In genomic region chr6:36547646-36548400, GRCh38 we compare ENCODE assay signal across 8 cellular contexts. TPM values are rescaled to one million over a fixed set of nuclear protein-coding genes. Genes with fewer than 3 reads are reported as not detected.
DNase-seq lines count a peak whose midpoint lies in the region; ATAC-seq, FAIRE-seq and TF ChIP-seq lines count a peak whose summit lies in the region.

No MANE protein-coding gene starts in this region.

- H3K36me3 ChIP-seq in keratinocyte (ENCODE audit: control insufficient read depth in 2 of 2, extremely low read depth in 1 of 2, insufficient read depth in 2 of 2, low read length in 2 of 2), result no peaks in the 10 kb centered on the region

- no peaks in the 10 kb centered on the region for H3K27me3 ChIP-seq in keratinocyte (ENCODE audit: control insufficient read depth, extremely low read depth, insufficient read depth, low read length)

- no peak for ATAC-seq in activated T-cell treated with anti-CD3 and anti-CD28 coated beads, Interleukin-2, amount 50 U/mL, for 4 hours

- peak overlapping the region; percentile 44 for H2AFZ ChIP-seq in keratinocyte (ENCODE audit: control insufficient read depth, low read length)

- peaks cover 9% of the 10 kb centered on the region for H3K36me3 Mint-ChIP-seq in activated CD4-positive, alpha-beta T cell treated with anti-CD3 and anti-CD28 coated beads, Interleukin-2, amount 10 ng/mL, durations not matched to agents 24 days and 14 days (ENCODE audit: low read depth)
- H3K36me3 Mint-ChIP-seq in activated T-cell treated with anti-CD3 and anti-CD28 coated beads, Interleukin-2, amount 50 U/mL, for 4 hours (ENCODE audit: insufficient read depth), result peaks cover 5% of the 10 kb centered on the region

- in situ Hi-C loops in KBM-7 (cut with MboI; ENCODE audit: low pct_unique_long_range_greater_than_20kb, low sequenced_read_pairs), result no loop called here

- no peaks in the 10 kb centered on the region for H4K20me1 ChIP-seq in keratinocyte (ENCODE audit: control insufficient read depth, extremely low read depth, insufficient read depth, low read length)

- peak; percentile 68 for DNase-seq in activated CD4-positive, alpha-beta T cell treated with anti-CD3 and anti-CD28 coated beads, Interleukin-2, amount 10 ng/mL, durations not matched to agents 24 days and 14 days
- DNase-seq in activated CD4-positive, alpha-beta T cell treated with anti-CD3 and anti-CD28 coated beads, Interleukin-2, amount 50 U/mL, for 4 hours, result no peak
- no peak for DNase-seq in activated T-cell treated with anti-CD3 and anti-CD28 coated beads, Interleukin-2, amount 50 U/mL, for 4 hours
- DNase-seq in keratinocyte (ENCODE audit: low read depth, low spot score) (no peak), substantia nigra (lab: John Stamatoyannopoulos, UW) (peak in 2 of 49 donors; percentile 1 to 6), KBM-7 (no peak), NCI-H1417 (lab: John Stamatoyannopoulos, UW) (no peak), glomerular visceral epithelial cell (ENCODE audit: extremely low spot score) (no peak)

- H3K4me1 Mint-ChIP-seq in activated CD4-positive, alpha-beta T cell treated with anti-CD3 and anti-CD28 coated beads, Interleukin-2, amount 10 ng/mL, durations not matched to agents 24 days and 14 days, result peaks cover 37% of the 10 kb centered on the region
- peaks cover 47% of the 10 kb centered on the region for H3K4me1 Mint-ChIP-seq in activated T-cell treated with anti-CD3 and anti-CD28 coated beads, Interleukin-2, amount 50 U/mL, for 4 hours (ENCODE audit: low read depth)

- no peak for FAIRE-seq in keratinocyte (lab: Jason Lieb, UNC)

- no peaks in the 10 kb centered on the region for H3K9me3 ChIP-seq in keratinocyte (ENCODE audit: control insufficient read depth, low read depth, low read length)

- H3K9ac ChIP-seq in keratinocyte (ENCODE audit: control insufficient read depth, extremely low read depth, insufficient read depth, low read length), result peak overlapping the region; percentile 92

- peak overlapping the region in 1 of 3 experiments; percentile 31 for H3K4me3 ChIP-seq in keratinocyte (ENCODE audit: control insufficient read depth in 2 of 3, extremely low read depth in 1 of 3, insufficient read depth in 2 of 3, low read depth in 1 of 3, low read length in 3 of 3)

- TF ChIP-seq CTCF in keratinocyte (optimal IDR thresholded peaks at IDR 0.05 in 1 of 3, IDR thresholded peaks at IDR 0.05 in 1 of 3, conservative IDR thresholded peaks at IDR 0.05 in 1 of 3; ENCODE audit: extremely low read depth in 1 of 3, insufficient read depth in 2 of 3, low read length in 3 of 3), result no peak

- H3K79me2 ChIP-seq in keratinocyte (ENCODE audit: control insufficient read depth, insufficient read depth, low read length), result peaks cover 38% of the 10 kb centered on the region

- peak overlapping the region; percentile 58 for H3K4me2 ChIP-seq in keratinocyte (ENCODE audit: control insufficient read depth, extremely low read depth, insufficient read depth, low read depth, low read length)

- no peaks in the 10 kb centered on the region for H3K9me3 Mint-ChIP-seq in activated CD4-positive, alpha-beta T cell treated with anti-CD3 and anti-CD28 coated beads, Interleukin-2, amount 10 ng/mL, durations not matched to agents 24 days and 14 days
- no peaks in the 10 kb centered on the region for H3K9me3 Mint-ChIP-seq in activated T-cell treated with anti-CD3 and anti-CD28 coated beads, Interleukin-2, amount 50 U/mL, for 4 hours

- intact Hi-C loops in activated CD4-positive, alpha-beta T cell treated with anti-CD3 and anti-CD28 coated beads, Interleukin-2, amount 10 ng/mL, durations not matched to agents 24 days and 14 days (cut with micrococcal nuclease), result loop anchor here (1.0 to 5.0 kb wide), 5 partner anchors 46 to 209 kb away; partner anchors contain the start of genes KCTD20, PXT1 and SRSF3

- no peaks in the 10 kb centered on the region for H3K9me1 ChIP-seq in keratinocyte (ENCODE audit: control insufficient read depth, extremely low read depth, insufficient read depth, low read length)

- H3K4me3 Mint-ChIP-seq in activated CD4-positive, alpha-beta T cell treated with anti-CD3 and anti-CD28 coated beads, Interleukin-2, amount 10 ng/mL, durations not matched to agents 24 days and 14 days, result peak overlapping the region; percentile 94
- peak overlapping the region; percentile 99 for H3K4me3 Mint-ChIP-seq in activated T-cell treated with anti-CD3 and anti-CD28 coated beads, Interleukin-2, amount 50 U/mL, for 4 hours

- H3K27ac Mint-ChIP-seq in activated CD4-positive, alpha-beta T cell treated with anti-CD3 and anti-CD28 coated beads, Interleukin-2, amount 10 ng/mL, durations not matched to agents 24 days and 14 days, result peak overlapping the region; percentile 92

- dilution Hi-C loops in keratinocyte (cut with MboI; ENCODE audit: extremely low pct_ligation_motif_present, low sequenced_read_pairs), result no loop called here

- peaks cover 18% of the 10 kb centered on the region for H3K4me1 ChIP-seq in keratinocyte (ENCODE audit: control insufficient read depth, extremely low read depth, insufficient read depth, low read length)

- peak overlapping the region; percentile 29 for H3K27ac ChIP-seq in keratinocyte (ENCODE audit: control insufficient read depth, insufficient read depth, low read length)
- H3K27ac ChIP-seq in substantia nigra (ENCODE audit: low read depth, low read length, poor library complexity, severe bottlenecking), result peak overlapping the region; percentile 98

- H3K27me3 Mint-ChIP-seq in activated CD4-positive, alpha-beta T cell treated with anti-CD3 and anti-CD28 coated beads, Interleukin-2, amount 10 ng/mL, durations not matched to agents 24 days and 14 days, result peaks cover 3% of the 10 kb centered on the region
- H3K27me3 Mint-ChIP-seq in activated T-cell treated with anti-CD3 and anti-CD28 coated beads, Interleukin-2, amount 50 U/mL, for 4 hours (ENCODE audit: low read depth), result no peaks in the 10 kb centered on the region

RNA-seq across cellular contexts. Expression of gene STK38, which starts 0.5 kb away (rescaled TPM):
- total RNA-seq in activated CD4-positive, alpha-beta T cell treated with anti-CD3 and anti-CD28 coated beads, Interleukin-2, amount 10 ng/mL, durations not matched to agents 24 days and 14 days, result 20.7 and 21.5 TPM in 2 replicates
- total RNA-seq in activated T-cell treated with anti-CD3 and anti-CD28 coated beads, Interleukin-2, amount 50 U/mL, for 4 hours, result 10 to 100 TPM; 14.2 to 16.6 (median 16.1) TPM
- 16.1 to 28.4 TPM (median 24.4 TPM) in 3 replicates for polyA plus RNA-seq in keratinocyte
- polyA plus RNA-seq in keratinocyte (2011; ENCODE audit: low read depth), result 28.7 TPM
- polyA plus RNA-seq in keratinocyte (2011; cell fraction: cytosol; rRNA removed), result 19.3 and 33.2 TPM in 2 replicates
- 44.1 and 53.0 TPM in 2 replicates for polyA plus RNA-seq in keratinocyte (2011; cell fraction: nucleus; rRNA removed)
- 25.6 and 26.2 TPM in 2 replicates for polyA plus RNA-seq in keratinocyte (2012; ENCODE audit: low replicate concordance)
- 11.6 to 19.2 TPM (median 13.8 TPM) in 3 replicates for polyA minus RNA-seq in keratinocyte
- polyA minus RNA-seq in keratinocyte (2011; cell fraction: cytosol; rRNA and poly(A)+ RNA removed), result 9.2 TPM
- 12.9 and 26.6 TPM in 2 replicates for polyA minus RNA-seq in keratinocyte (2011; cell fraction: nucleus; rRNA and poly(A)+ RNA removed)

RNA-seq across cellular contexts. Expression of gene SRSF3, which starts 46.3 kb away (rescaled TPM):
- total RNA-seq in activated CD4-positive, alpha-beta T cell treated with anti-CD3 and anti-CD28 coated beads, Interleukin-2, amount 10 ng/mL, durations not matched to agents 24 days and 14 days, result 532 and 572 TPM in 2 replicates
- 100 to 1,000 TPM; 751 to 800 (median 779) TPM for total RNA-seq in activated T-cell treated with anti-CD3 and anti-CD28 coated beads, Interleukin-2, amount 50 U/mL, for 4 hours
- polyA plus RNA-seq in keratinocyte, result 194 to 481 TPM (median 398 TPM) in 3 replicates
- polyA plus RNA-seq in keratinocyte (2011; ENCODE audit: low read depth), result 153 TPM
- 246 and 325 TPM in 2 replicates for polyA plus RNA-seq in keratinocyte (2011; cell fraction: cytosol; rRNA removed)
- 255 and 329 TPM in 2 replicates for polyA plus RNA-seq in keratinocyte (2011; cell fraction: nucleus; rRNA removed)
- polyA plus RNA-seq in keratinocyte (2012; ENCODE audit: low replicate concordance), result 149 and 383 TPM in 2 replicates
- polyA minus RNA-seq in keratinocyte, result 45.9 to 202 TPM (median 113 TPM) in 3 replicates
- polyA minus RNA-seq in keratinocyte (2011; cell fraction: cytosol; rRNA and poly(A)+ RNA removed), result 38.2 TPM
- 63.2 and 99.1 TPM in 2 replicates for polyA minus RNA-seq in keratinocyte (2011; cell fraction: nucleus; rRNA and poly(A)+ RNA removed)
